In genomic region chr12:116358850-116359761, GRCh38 we compare ENCODE assay signal across 8 cellular contexts.
DNase-seq lines count a peak whose midpoint lies in the region; ATAC-seq, FAIRE-seq and TF ChIP-seq lines count a peak whose summit lies in the region.

No MANE protein-coding gene starts in this region.

- no peak for TF ChIP-seq POLR2A in GM12891 (IDR thresholded peaks at IDR 0.05; ENCODE audit: low read depth, low read length)

- ATAC-seq in HG03196 (IDR thresholded peaks at IDR 0.05; ENCODE audit: unreplicated experiment) (peak; percentile 87), GM18858 (IDR thresholded peaks at IDR 0.05; ENCODE audit: unreplicated experiment) (no peak)

- no peak for TF ChIP-seq CTCF in endothelial cell (IDR thresholded peaks at IDR 0.05; ENCODE audit: unreplicated experiment)

- H3K4me1 ChIP-seq in mesodermal cell (ENCODE audit: control insufficient read depth, insufficient read depth, low read length, poor library complexity, severe bottlenecking), result peaks cover 6% of the 10 kb centered on the region

- no peaks in the 10 kb centered on the region for H3K36me3 ChIP-seq in mesodermal cell (ENCODE audit: control insufficient read depth, insufficient read depth, low read length)

- no peaks in the 10 kb centered on the region for H3K36me3 Mint-ChIP-seq in endothelial cell (ENCODE audit: low read depth, unreplicated experiment)

- no peaks in the 10 kb centered on the region for H3K9me3 Mint-ChIP-seq in endothelial cell (ENCODE audit: unreplicated experiment)

- peak overlapping the region; percentile 67 for H3K27ac Mint-ChIP-seq in endothelial cell (ENCODE audit: unreplicated experiment)

- peaks cover 5% of the 10 kb centered on the region for H3K27me3 Mint-ChIP-seq in endothelial cell (ENCODE audit: unreplicated experiment)

- H3K9me3 ChIP-seq in mesodermal cell (ENCODE audit: control insufficient read depth, low read length), result no peaks in the 10 kb centered on the region

- H3K4me3 ChIP-seq in mesodermal cell (ENCODE audit: extremely low read depth, insufficient read depth, low read length, poor library complexity, severe bottlenecking), result no peak overlapping the region

- peak overlapping the region; percentile 81 for H3K27ac ChIP-seq in mesodermal cell (ENCODE audit: low read depth, low read length, severe bottlenecking)

- FAIRE-seq in GM12891 (lab: Jason Lieb, UNC), result peak; percentile 80

- DNase-seq in GM12891 (ENCODE audit: insufficient read length, low spot score) (peak; percentile 46), NCI-H748 treated with DMSO at 0.1 percent for 48 hours (lab: John Stamatoyannopoulos, UW) (peak; percentile 29), endothelial cell (ENCODE audit: low spot score) (peak; percentile 73)
- peak; percentile 32 for DNase-seq in activated CD8-positive, alpha-beta memory T cell treated with anti-CD3 and anti-CD28 coated beads, Interleukin-2, amount 50 U/mL, for 1 hour (ENCODE audit: extremely low read depth)
- peak; percentile 26 for DNase-seq in stimulated activated CD8-positive, alpha-beta memory T cell treated with anti-CD3 and anti-CD28 coated beads, Interleukin-12 subunit alpha, Interleukin-12 subunit beta, amount 100 ng/mL, for 24 hours (ENCODE audit: extremely low read depth)

- no peak overlapping the region for H3K4me3 Mint-ChIP-seq in endothelial cell (ENCODE audit: unreplicated experiment)

- 22 to 36% methylated on average over 3 to 4 of the region's 11 CpGs for WGBS in mesodermal cell (ENCODE audit: insufficient coverage in 2 of 2), 2 experiments

- peaks cover 10% of the 10 kb centered on the region for H3K4me1 Mint-ChIP-seq in endothelial cell (ENCODE audit: unreplicated experiment)

TF ChIP-seq in GM12891, 5 proteins besides CTCF, POLR2A, EP300 and RAD21:
- TF ChIP-seq POU2F2 (IDR thresholded peaks at IDR 0.05; ENCODE audit: low read depth, low read length) (peak; percentile 93), TAF1 (IDR thresholded peaks at IDR 0.05; ENCODE audit: low read depth, low read length) (no peak)
TF ChIP-seq in GM12891: peak in this region for 1.
